In the genomic region with DNA sequence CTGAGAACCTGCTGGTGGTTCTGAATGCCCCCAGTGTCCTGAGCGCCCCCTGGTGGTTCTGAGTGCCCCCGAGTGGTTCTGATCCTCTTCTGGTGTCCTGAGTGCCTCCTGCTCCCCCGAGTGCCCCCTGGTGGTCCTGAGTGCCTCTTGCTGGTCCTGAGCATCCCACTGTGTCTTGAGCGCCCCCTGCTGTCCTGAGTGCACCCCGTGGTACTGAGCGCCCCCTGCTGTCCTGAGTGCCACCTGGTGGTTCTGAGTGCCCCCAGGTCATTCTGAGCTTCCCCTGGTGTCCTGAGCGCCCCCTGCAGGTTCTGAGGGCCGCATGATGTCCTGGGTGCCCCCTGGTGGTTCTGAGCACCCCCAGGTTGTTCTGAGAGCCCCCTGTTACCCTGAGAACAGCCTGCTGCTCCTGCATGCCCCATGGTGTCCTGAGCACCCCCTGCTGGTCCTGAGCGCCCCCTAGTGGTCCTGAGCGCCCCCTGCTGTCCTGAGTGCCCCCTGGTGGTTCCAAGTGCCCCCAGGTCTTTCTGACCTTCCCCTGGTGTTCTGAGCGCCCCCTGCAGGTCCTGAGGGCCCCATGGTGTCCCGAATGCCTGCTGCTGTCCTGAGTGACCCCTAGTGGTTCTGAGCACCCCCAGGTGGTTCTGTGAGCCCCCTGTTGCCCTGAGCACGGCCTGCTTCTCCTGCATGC, we compare ENCODE assay signal across 9 cellular contexts.
DNase-seq lines count a peak whose midpoint lies in the region; ATAC-seq, FAIRE-seq and TF ChIP-seq lines count a peak whose summit lies in the region.
"Had no signal": no experiment of that assay in that cellular context is flagged by ENCODE, and none has a peak within 500 bp of the region (broad histone marks: within the 10 kb centered on the region; RNA-seq: fewer than 3 reads in every experiment).

No MANE protein-coding gene starts in this region.

- TF ChIP-seq EP300 in SK-N-SH (IDR thresholded peaks at IDR 0.05; ENCODE audit: borderline replicate concordance in 1 of 2, low read depth in 1 of 2, low read length in 1 of 2) (no peak), gastroesophageal sphincter (IDR thresholded peaks at IDR 0.05) (no peak)

- 14% methylated on average over 10 of the region's 13 CpGs for WGBS in SK-N-SH (ENCODE audit: low lambda C conversion rate)
- WGBS in mesenchymal stem cell, result 63% methylated on average over 13 of the region's 13 CpGs
- 50 to 79% methylated on average over 2 of the region's 13 CpGs for WGBS in gastroesophageal sphincter (ENCODE audit: low coverage in 1 of 2), 2 donors

- H3K4ac ChIP-seq in mesenchymal stem cell (ENCODE audit: low read depth in 1 of 2, low read length in 2 of 2), result no peak overlapping the region

- H2AFZ ChIP-seq in SK-N-SH (ENCODE audit: low read depth) (no peak overlapping the region), mesenchymal stem cell (ENCODE audit: low read depth, low read length) (no peak overlapping the region)

- no peak overlapping the region for H3K18ac ChIP-seq in mesenchymal stem cell (ENCODE audit: low read depth in 1 of 2, low read length in 2 of 2)

- H3K9ac ChIP-seq in SK-N-SH, result no peak overlapping the region
- H3K9ac ChIP-seq in mesenchymal stem cell (ENCODE audit: low read length), result no peak overlapping the region

- H3K36me3 ChIP-seq in SK-N-SH (replicated peaks in 1 of 2; ENCODE audit: control insufficient read depth in 1 of 2, insufficient read depth in 2 of 2, low read length in 1 of 2), result no peaks in the 10 kb centered on the region
- no peaks in the 10 kb centered on the region for H3K36me3 ChIP-seq in bronchial epithelial cell (ENCODE audit: control insufficient read depth, insufficient read depth, low read length)
- H3K36me3 ChIP-seq in mesenchymal stem cell (ENCODE audit: control insufficient read depth in 1 of 2, insufficient read depth in 2 of 2, low read depth in 1 of 2, low read length in 2 of 2), result no peaks in the 10 kb centered on the region
- no peaks in the 10 kb centered on the region for H3K36me3 ChIP-seq in gastroesophageal sphincter

- H3F3A ChIP-seq in SK-N-SH (replicated peaks; ENCODE audit: insufficient read depth), result no peaks in the 10 kb centered on the region

- no peak overlapping the region for H2BK12ac ChIP-seq in mesenchymal stem cell (ENCODE audit: low read length in 2 of 2)

- H2AK5ac ChIP-seq in mesenchymal stem cell (ENCODE audit: low read length, severe bottlenecking), result no peak overlapping the region

- no peak overlapping the region for H2BK15ac ChIP-seq in mesenchymal stem cell (ENCODE audit: low read depth, poor library complexity, severe bottlenecking)

- no peak for ATAC-seq in SK-N-SH treated with all-trans-retinoic acid at 6 μM for 48 hours
- peak; percentile 57 for ATAC-seq in HG02970 (IDR thresholded peaks at IDR 0.05; ENCODE audit: low FRiP score, unreplicated experiment)
- no peak for ATAC-seq in gastroesophageal sphincter

- no peaks in the 10 kb centered on the region for H4K20me1 ChIP-seq in SK-N-SH (ENCODE audit: insufficient read depth)

- H4K91ac ChIP-seq in mesenchymal stem cell (ENCODE audit: low read length), result no peak overlapping the region

- H3K4me2 ChIP-seq in SK-N-SH (no peak overlapping the region), mesenchymal stem cell (ENCODE audit: low read length, poor library complexity, severe bottlenecking) (no peak overlapping the region)

- POLR2A ChIA-PET in SK-N-SH (lab: Yijun Ruan, JAX), result no interaction called here

- no peak for FAIRE-seq in bronchial epithelial cell (lab: Jason Lieb, UNC)

- no peaks in the 10 kb centered on the region for H3K79me2 ChIP-seq in SK-N-SH (ENCODE audit: insufficient read depth)

- no peak for TF ChIP-seq POLR2A in gastroesophageal sphincter (IDR thresholded peaks at IDR 0.05)

- no peak overlapping the region for H3K27ac ChIP-seq in SK-N-SH (ENCODE audit: low read depth in 2 of 2, low read length in 1 of 2)
- H3K27ac ChIP-seq in mesenchymal stem cell (ENCODE audit: low read length, poor library complexity, severe bottlenecking), result no peak overlapping the region
- H3K27ac ChIP-seq in gastroesophageal sphincter, result no peak overlapping the region
- H3K27ac ChIP-seq: epithelial cell of prostate had no signal

- H3K9me2 ChIP-seq in SK-N-SH, result no peaks in the 10 kb centered on the region

- H4K8ac ChIP-seq in mesenchymal stem cell (ENCODE audit: low read length), result no peak overlapping the region

- H3K4me1 ChIP-seq in SK-N-SH (ENCODE audit: control insufficient read depth in 1 of 2, insufficient read depth in 2 of 2, low read depth in 1 of 2, low read length in 1 of 2) (no peaks in the 10 kb centered on the region), mesenchymal stem cell (ENCODE audit: control insufficient read depth, insufficient read depth, low read depth, low read length) (no peaks in the 10 kb centered on the region), gastroesophageal sphincter (no peaks in the 10 kb centered on the region)

- TF ChIP-seq CTCF in SK-N-SH (IDR thresholded peaks at IDR 0.05) (peak; percentile 41), bronchial epithelial cell (IDR thresholded peaks at IDR 0.05; ENCODE audit: insufficient read depth, low read length, severe bottlenecking) (peak; percentile 21), gastroesophageal sphincter (IDR thresholded peaks at IDR 0.05) (no peak)

- no peaks in the 10 kb centered on the region for H3K27me3 ChIP-seq in SK-N-SH (ENCODE audit: insufficient read depth)
- no peaks in the 10 kb centered on the region for H3K27me3 ChIP-seq in bronchial epithelial cell (ENCODE audit: control insufficient read depth, insufficient read depth, low read length)
- H3K27me3 ChIP-seq in mesenchymal stem cell (ENCODE audit: control insufficient read depth in 1 of 2, insufficient read depth in 1 of 2, low read length in 2 of 2), result no peaks in the 10 kb centered on the region
- peaks cover 20% of the 10 kb centered on the region for H3K27me3 ChIP-seq in gastroesophageal sphincter

- no peak overlapping the region for H2BK5ac ChIP-seq in mesenchymal stem cell (ENCODE audit: low read depth, low read length, poor library complexity, severe bottlenecking)

- no peaks in the 10 kb centered on the region for H3K9me3 ChIP-seq in SK-N-SH
- H3K9me3 ChIP-seq in mesenchymal stem cell (ENCODE audit: control insufficient read depth, low read length), result no peaks in the 10 kb centered on the region
- H3K9me3 ChIP-seq in gastroesophageal sphincter, result no peaks in the 10 kb centered on the region

- H3K4me3 ChIP-seq in SK-N-SH (ENCODE audit: low read depth in 2 of 2, low read length in 1 of 2) (no peak overlapping the region), bronchial epithelial cell (ENCODE audit: low read depth, low read length) (no peak overlapping the region), mesenchymal stem cell (ENCODE audit: insufficient read depth in 1 of 2, low read depth in 1 of 2, low read length in 2 of 2) (no peak overlapping the region), gastroesophageal sphincter (no peak overlapping the region)

- CTCF ChIA-PET in SK-N-SH (lab: Yijun Ruan, JAX), result interaction anchor here (1.0 kb wide), 1 partner anchor 92 kb away, joined by 3 read pairs; no protein-coding TSS in a partner anchor

- H2BK120ac ChIP-seq in mesenchymal stem cell (ENCODE audit: low read depth, low read length), result no peak overlapping the region

- peak; percentile 23 for DNase-seq in SK-N-SH
- DNase-seq in T-helper 2 cell, result peak; percentile 23 to 82 (median 45)
- no peak for DNase-seq in bronchial epithelial cell (ENCODE audit: low read depth)
- DNase-seq in stimulated activated CD4-positive, alpha-beta T cell treated with anti-CD3 and anti-CD28 coated beads, Interleukin-15, amount 100 ng/mL, for 48 hours (ENCODE audit: low read depth in 2 of 2), result peak; percentile 84 to 89
- DNase-seq in mesenchymal stem cell, result no peak

- TF ChIP-seq RAD21 in SK-N-SH (IDR thresholded peaks at IDR 0.05; ENCODE audit: low read length), result no peak

- H3K23ac ChIP-seq in mesenchymal stem cell (ENCODE audit: low read length in 2 of 2), result no peak overlapping the region

- H3K79me1 ChIP-seq in mesenchymal stem cell (replicated peaks; ENCODE audit: low read length, poor library complexity, severe bottlenecking), result no peaks in the 10 kb centered on the region

- H3K14ac ChIP-seq in mesenchymal stem cell (ENCODE audit: low read length in 2 of 2), result no peak overlapping the region

TF ChIP-seq in SK-N-SH, 30 proteins besides CTCF, POLR2A, EP300 and RAD21 (continues in another document):
- no peak for TF ChIP-seq TEAD4 (IDR thresholded peaks at IDR 0.05; ENCODE audit: borderline replicate concordance, insufficient read depth)
- TF ChIP-seq FOXJ3 (CRISPR knock-in tag; IDR thresholded peaks at IDR 0.05), result no peak
- TF ChIP-seq, protein P1, sequence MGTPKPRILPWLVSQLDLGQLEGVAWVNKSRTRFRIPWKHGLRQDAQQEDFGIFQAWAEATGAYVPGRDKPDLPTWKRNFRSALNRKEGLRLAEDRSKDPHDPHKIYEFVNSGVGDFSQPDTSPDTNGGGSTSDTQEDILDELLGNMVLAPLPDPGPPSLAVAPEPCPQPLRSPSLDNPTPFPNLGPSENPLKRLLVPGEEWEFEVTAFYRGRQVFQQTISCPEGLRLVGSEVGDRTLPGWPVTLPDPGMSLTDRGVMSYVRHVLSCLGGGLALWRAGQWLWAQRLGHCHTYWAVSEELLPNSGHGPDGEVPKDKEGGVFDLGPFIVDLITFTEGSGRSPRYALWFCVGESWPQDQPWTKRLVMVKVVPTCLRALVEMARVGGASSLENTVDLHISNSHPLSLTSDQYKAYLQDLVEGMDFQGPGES (IDR thresholded peaks at IDR 0.05; ENCODE audit: low read depth, low read length), result no peak
- TF ChIP-seq MXI1 (IDR thresholded peaks at IDR 0.05; ENCODE audit: low read depth, low read length), result no peak
- TF ChIP-seq FOSL2 (IDR thresholded peaks at IDR 0.05; ENCODE audit: borderline replicate concordance, low read depth), result no peak
- TF ChIP-seq JUND (IDR thresholded peaks at IDR 0.05), result no peak

TF ChIP-seq in SK-N-SH treated with all-trans-retinoic acid at 6 μM for 48 hours, 23 proteins besides CTCF, POLR2A, EP300 and RAD21 (continues in another document):
- TF ChIP-seq, protein P2, sequence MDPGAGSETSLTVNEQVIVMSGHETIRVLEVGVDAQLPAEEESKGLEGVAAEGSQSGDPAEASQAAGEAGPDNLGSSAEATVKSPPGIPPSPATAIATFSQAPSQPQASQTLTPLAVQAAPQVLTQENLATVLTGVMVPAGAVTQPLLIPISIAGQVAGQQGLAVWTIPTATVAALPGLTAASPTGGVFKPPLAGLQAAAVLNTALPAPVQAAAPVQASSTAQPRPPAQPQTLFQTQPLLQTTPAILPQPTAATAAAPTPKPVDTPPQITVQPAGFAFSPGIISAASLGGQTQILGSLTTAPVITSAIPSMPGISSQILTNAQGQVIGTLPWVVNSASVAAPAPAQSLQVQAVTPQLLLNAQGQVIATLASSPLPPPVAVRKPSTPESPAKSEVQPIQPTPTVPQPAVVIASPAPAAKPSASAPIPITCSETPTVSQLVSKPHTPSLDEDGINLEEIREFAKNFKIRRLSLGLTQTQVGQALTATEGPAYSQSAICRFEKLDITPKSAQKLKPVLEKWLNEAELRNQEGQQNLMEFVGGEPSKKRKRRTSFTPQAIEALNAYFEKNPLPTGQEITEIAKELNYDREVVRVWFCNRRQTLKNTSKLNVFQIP (CRISPR knock-in tag; IDR thresholded peaks at IDR 0.05; ENCODE audit: borderline replicate concordance, low read depth), result no peak
- no peak for TF ChIP-seq SNAI2 (CRISPR knock-in tag; IDR thresholded peaks at IDR 0.05)

Comparison
In these comparisons a context has a peak if more than half of its experiments do, and no peak if none do; other contexts are left out.
1. DNase-seq: peak in SK-N-SH (single experiment), T-helper 2 cell (5 of 5) and stimulated activated CD4-positive, alpha-beta T cell treated with anti-CD3 and anti-CD28 coated beads, Interleukin-15, amount 100 ng/mL, for 48 hours (2 of 2); none in bronchial epithelial cell (single experiment) and mesenchymal stem cell (single experiment).
2. CTCF ChIP-seq: peak in SK-N-SH (single experiment) and bronchial epithelial cell (single experiment); none in gastroesophageal sphincter (0 of 4).